In the genomic region with DNA sequence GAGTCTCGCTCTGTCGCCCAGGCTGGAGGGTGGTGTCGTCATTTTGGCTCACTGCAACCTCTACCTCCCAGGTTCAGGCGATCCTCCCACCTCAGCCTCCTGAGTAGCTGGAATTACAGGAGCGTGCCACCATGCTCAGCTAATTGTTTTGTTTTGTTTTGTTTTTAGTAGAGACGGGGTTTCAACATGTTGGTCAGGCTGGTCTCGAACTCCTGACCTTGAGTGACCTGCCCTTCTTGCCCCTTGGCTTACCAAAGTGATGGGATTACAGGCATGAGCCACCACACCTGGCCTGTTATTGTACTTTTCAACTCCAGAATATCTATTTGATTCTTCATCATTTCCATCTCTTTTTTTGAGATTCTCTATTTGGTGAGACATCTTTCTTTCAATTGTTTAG, we compare ENCODE assay signal across 10 cellular contexts.
"Had no signal": no experiment of that assay in that cellular context is flagged by ENCODE, and none has a peak within 500 bp of the region (broad histone marks: within the 10 kb centered on the region; RNA-seq: fewer than 3 reads in every experiment).

No MANE protein-coding gene starts in this region.

- H3K4me1 ChIP-seq: HAP-1 had no signal

- ATAC-seq: HCT116, HepG2 had no signal

- H3K4me3 Mint-ChIP-seq: HFFc6, IgD-negative memory B cell had no signal

- H3K4me3 ChIP-seq: GM23248, HAP-1 had no signal

- H3K9me3 ChIP-seq: HAP-1 had no signal

- H3K9me3 Mint-ChIP-seq: HFFc6 had no signal

- H3K27ac ChIP-seq: GM23248, HL-60 had no signal

- H3K4me1 Mint-ChIP-seq: IgD-negative memory B cell had no signal

- FAIRE-seq: HepG2 had no signal

- H3K36me3 ChIP-seq: HAP-1 had no signal

- H3K27ac Mint-ChIP-seq: HFFc6, IgD-negative memory B cell had no signal

- H3K9ac ChIP-seq: GM23248 had no signal

- DNase-seq: GM23248, GOT3, H7, HFFc6, KBM-7 had no signal
